12 cellular contexts compared by ENCODE assay signal in the genomic region with DNA sequence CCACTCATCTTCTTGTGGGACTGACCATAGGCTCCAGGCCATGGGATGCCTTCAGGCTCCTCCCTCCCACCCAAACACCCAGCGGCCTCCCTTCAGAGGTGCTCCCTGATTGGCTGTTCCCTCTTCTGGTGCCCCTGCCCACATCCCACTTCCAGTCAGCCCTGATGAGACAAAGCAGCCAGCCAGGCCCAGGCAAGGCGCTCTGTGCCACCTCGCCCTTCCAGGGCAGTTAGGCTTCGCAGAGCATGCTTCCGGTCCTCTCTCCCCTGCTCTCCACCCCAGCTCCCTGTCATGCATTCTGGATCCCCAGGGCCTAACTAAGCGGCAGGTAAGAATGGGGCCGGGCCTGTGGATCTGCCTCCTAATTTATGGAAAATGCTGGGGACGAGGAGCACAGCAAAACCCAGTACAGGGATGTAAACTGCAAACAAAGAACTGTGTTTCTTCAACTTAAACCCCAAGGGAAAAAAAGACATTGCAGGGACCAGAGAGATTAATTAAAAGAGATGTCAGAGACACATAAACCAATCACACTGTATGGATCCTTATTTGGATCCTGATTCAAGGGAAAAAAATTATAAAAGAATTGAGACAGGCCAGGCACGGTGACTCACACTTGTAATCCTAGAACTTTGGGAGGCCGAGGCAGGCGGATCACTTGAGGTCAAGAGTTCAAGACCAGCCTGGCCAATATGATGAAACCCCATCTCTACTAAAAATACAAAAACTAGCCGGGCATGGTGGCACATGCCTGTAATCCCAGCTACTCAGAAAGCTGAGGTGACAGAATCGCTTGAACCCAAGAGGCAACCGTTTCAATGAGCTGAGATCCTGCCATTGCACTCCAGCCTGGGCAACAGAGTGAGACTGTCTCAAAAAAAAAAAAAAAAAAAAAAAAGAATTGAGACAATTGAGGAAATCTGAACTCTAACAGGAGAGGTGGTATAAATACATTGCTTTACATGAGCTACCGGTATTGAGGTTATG. TPM values are rescaled to one million over a fixed set of nuclear protein-coding genes. Genes with fewer than 3 reads are reported as not detected.
DNase-seq lines count a peak whose midpoint lies in the region; ATAC-seq, FAIRE-seq and TF ChIP-seq lines count a peak whose summit lies in the region.
"Had no signal": no experiment of that assay in that cellular context is flagged by ENCODE, and none has a peak within 500 bp of the region (broad histone marks: within the 10 kb centered on the region; RNA-seq: fewer than 3 reads in every experiment).

No MANE protein-coding gene starts in this region.

- H3K4me1 ChIP-seq in ACC112 (ENCODE audit: control insufficient read depth, insufficient read depth, low read length, unreplicated experiment), result peaks cover 29% of the 10 kb centered on the region
- H3K4me1 ChIP-seq in K562 (replicated peaks in 1 of 2; ENCODE audit: control insufficient read depth in 2 of 2, insufficient read depth in 2 of 2, low read length in 2 of 2), result peaks cover 17 to 31% of the 10 kb centered on the region in 2 experiments
- peaks cover 24% of the 10 kb centered on the region for H3K4me1 ChIP-seq in HepG2 (ENCODE audit: insufficient read depth, low read length)
- H3K4me1 ChIP-seq: neural progenitor cell had no signal

- 71% methylated on average over 15 of the region's 15 CpGs for WGBS in K562 (ENCODE audit: insufficient coverage, low coverage, missing lambda C conversion rate)
- 95% methylated on average over 15 of the region's 15 CpGs for WGBS in HepG2 (ENCODE audit: low lambda C conversion rate)

- TF ChIP-seq RAD21 in K562 (CRISPR knock-in tag; conservative IDR thresholded peaks at IDR 0.05 in 1 of 2, IDR thresholded peaks at IDR 0.05 in 1 of 2) (no peak), HepG2 (CRISPR knock-in tag; IDR thresholded peaks at IDR 0.05) (no peak)

- peaks cover 9% of the 10 kb centered on the region; the same call in 1 of the 2 replicates for H4K20me1 ChIP-seq in K562 (replicated peaks; ENCODE audit: control insufficient read depth, insufficient read depth, low read length)
- peaks cover 12% of the 10 kb centered on the region for H4K20me1 ChIP-seq in HepG2 (ENCODE audit: insufficient read depth, low read length)

- H3K4me2 ChIP-seq in K562 (ENCODE audit: insufficient read depth, low read length), result no peak overlapping the region
- no peak overlapping the region for H3K4me2 ChIP-seq in HepG2 (ENCODE audit: low read depth, low read length)
- H3K4me2 ChIP-seq: neural progenitor cell had no signal

- TF ChIP-seq CTCF in K562 (IDR thresholded peaks at IDR 0.05 in 2 of 3, conservative IDR thresholded peaks at IDR 0.05 in 1 of 3; ENCODE audit: insufficient read depth in 2 of 3, low read depth in 1 of 3, low read length in 3 of 3) (no peak), HepG2 (CRISPR knock-in tag; IDR thresholded peaks at IDR 0.05) (no peak)

- BruUV-seq in K562 (replicated peaks; lab: Mats Ljungman, UMichigan) (no TSS peak), HepG2 (replicated peaks; lab: Mats Ljungman, UMichigan) (no TSS peak)

- FAIRE-seq in K562 (lab: Jason Lieb, UNC) (no peak), HepG2 (lab: Jason Lieb, UNC) (no peak)
- FAIRE-seq: frontal cortex had no signal

- POLR2A ChIA-PET in K562 (lab: Yijun Ruan, JAX) (interaction anchor here (0.6 to 1.0 kb wide), 2 partner anchors 9 to 124 kb away, joined by 3 read pairs; no protein-coding TSS in a partner anchor), HepG2 (lab: Yijun Ruan, JAX) (interaction anchor here (1.3 kb wide), 1 partner anchor 9 kb away, joined by 7 read pairs; no protein-coding TSS in a partner anchor)

- H3K27ac ChIP-seq in ACC112 (ENCODE audit: low read depth, low read length) (peak overlapping the region; percentile 85), K562 (ENCODE audit: extremely low read depth, low read depth, low read length) (no peak overlapping the region), HepG2 (ENCODE audit: extremely low read length, insufficient read depth, low read length) (no peak overlapping the region)
- H3K27ac ChIP-seq: neural progenitor cell had no signal

- H2AFZ ChIP-seq in ACC112 (ENCODE audit: low read length, unreplicated experiment) (no peak overlapping the region), K562 (ENCODE audit: low read depth, low read length) (no peak overlapping the region), HepG2 (ENCODE audit: low read length) (no peak overlapping the region)
- H2AFZ ChIP-seq: neural progenitor cell had no signal

- H3K9ac ChIP-seq in K562 (ENCODE audit: insufficient read depth in 1 of 2, low read depth in 2 of 2, low read length in 2 of 2) (0 out of 4 replicates have a peak overlapping the region, but pooled peaks of 1 of the 2 experiments have one; percentile 54), HepG2 (ENCODE audit: insufficient read depth, low read depth, low read length) (no peak overlapping the region)
- H3K9ac ChIP-seq: neural progenitor cell had no signal

- H3K4me3 ChIP-seq in ACC112 (ENCODE audit: low read depth, low read length), result no peak overlapping the region
- no peak overlapping the region for H3K4me3 ChIP-seq in K562
- H3K4me3 ChIP-seq in HepG2 (replicated peaks in 1 of 3; ENCODE audit: insufficient read depth in 1 of 3, low read depth in 2 of 3, low read length in 3 of 3), result no peak overlapping the region
- H3K4me3 ChIP-seq: neural progenitor cell had no signal

- peaks cover 21% of the 10 kb centered on the region; the same call in 1 of the 2 replicates for H3K36me3 ChIP-seq in ACC112 (ENCODE audit: insufficient read depth, low read length)
- peaks cover 85% of the 10 kb centered on the region for H3K36me3 ChIP-seq in K562 (ENCODE audit: control insufficient read depth, insufficient read depth, low read length)
- peaks cover 44 to 87% of the 10 kb centered on the region in 2 experiments for H3K36me3 ChIP-seq in HepG2 (replicated peaks in 1 of 2; ENCODE audit: control insufficient read depth in 1 of 2, insufficient read depth in 2 of 2, low read length in 2 of 2)
- H3K36me3 ChIP-seq: neural progenitor cell had no signal

- no peak for TF ChIP-seq POLR2A in K562 (conservative IDR thresholded peaks at IDR 0.05)
- no peak for TF ChIP-seq POLR2A in HepG2 (IDR thresholded peaks at IDR 0.05; ENCODE audit: insufficient read depth in 1 of 2, low read depth in 2 of 2, low read length in 2 of 2)

- H3K27me3 ChIP-seq in ACC112 (ENCODE audit: insufficient read depth, low read length) (no peaks in the 10 kb centered on the region), K562 (ENCODE audit: control insufficient read depth in 2 of 2, insufficient read depth in 2 of 2, low read length in 2 of 2) (no peaks in the 10 kb centered on the region), HepG2 (ENCODE audit: control insufficient read depth in 1 of 2, insufficient read depth in 2 of 2, low read length in 2 of 2) (no peaks in the 10 kb centered on the region)
- H3K27me3 ChIP-seq: neural progenitor cell had no signal

- H3K79me2 ChIP-seq in ACC112 (ENCODE audit: control insufficient read depth, insufficient read depth, low read length, unreplicated experiment) (peaks cover 44% of the 10 kb centered on the region), K562 (ENCODE audit: control insufficient read depth, insufficient read depth, low read length) (no peaks in the 10 kb centered on the region; the same call in 2 of the 3 replicates), HepG2 (ENCODE audit: insufficient read depth, low read length) (peaks cover 13% of the 10 kb centered on the region)

- in situ Hi-C loops in K562 (cut with MboI) (no loop called here), HepG2 (cut with HindIII; ENCODE audit: extremely low pct_ligation_motif_present, low pct_unique_long_range_greater_than_20kb) (no loop called here)

- ATAC-seq in K562 (no peak), HepG2 (no peak), HG03457 (IDR thresholded peaks at IDR 0.05; ENCODE audit: unreplicated experiment) (no peak)

- intact Hi-C loops in K562 (cut with micrococcal nuclease), result no loop called here
- intact Hi-C loops in HepG2 (cut with micrococcal nuclease; ENCODE audit: unreplicated experiment), result no loop called here

- peaks cover 12% of the 10 kb centered on the region for H3K9me1 ChIP-seq in K562 (ENCODE audit: control insufficient read depth, insufficient read depth, low read length)

- CTCF ChIA-PET in K562 (lab: Yijun Ruan, JAX; ENCODE audit: low intra/inter-chr PET ratio) (no interaction called here), HepG2 (lab: Yijun Ruan, JAX; ENCODE audit: low intra/inter-chr PET ratio, low total read pairs) (no interaction called here)

- DNase-seq in H4 (ENCODE audit: low spot score) (peak; percentile 54), K562 (ENCODE audit: extremely low read depth in 1 of 4, low spot score in 3 of 4) (peak in 2 of 4 experiments; percentile 41 to 43), HepG2 (ENCODE audit: low spot score) (no peak), NCI-H1417 (lab: John Stamatoyannopoulos, UW) (no peak), ecto neural progenitor cell (ENCODE audit: low spot score) (no peak), activated gamma-delta T cell (lab: John Stamatoyannopoulos, UW) (no peak)
- DNase-seq: activated CD8-positive, alpha-beta memory T cell treated with anti-CD3 and anti-CD28 coated beads, Interleukin-2, amount 50 U/mL, for 48 hours; SHP77 had no signal

- TF ChIP-seq EP300 in K562 (IDR thresholded peaks at IDR 0.05; ENCODE audit: low read length) (no peak), HepG2 (IDR thresholded peaks at IDR 0.05; ENCODE audit: low read depth in 2 of 2, low read length in 2 of 2) (no peak), HepG2 (CRISPR knock-in tag; IDR thresholded peaks at IDR 0.05; ENCODE audit: borderline replicate concordance) (no peak)

- H3K9me3 ChIP-seq in K562 (replicated peaks; ENCODE audit: control insufficient read depth, insufficient read depth, low read depth, low read length) (no peaks in the 10 kb centered on the region), HepG2 (ENCODE audit: low read length) (no peaks in the 10 kb centered on the region)

RNA-seq across cellular contexts. Expression of a gene that starts 26.0 kb away (rescaled TPM):
- total RNA-seq in H4 (2014; rRNA removed; shearing (Covaris generic)), result 55.0 and 77.6 TPM in 2 replicates
- total RNA-seq in K562 (2011; cell fraction: chromatin; rRNA removed; ENCODE audit: low replicate concordance), result 116 and 182 TPM in 2 replicates
- total RNA-seq in K562 (2011; cell fraction: nucleolus; rRNA removed), result 70.2 and 72.6 TPM in 2 replicates
- total RNA-seq in K562 (2011; cell fraction: nucleoplasm; rRNA removed), result 82.7 and 89.1 TPM in 2 replicates
- total RNA-seq in K562 (2014; rRNA removed) (37.4 and 42.5 TPM in 2 replicates), K562 (2014; rRNA removed; fragmentation: Illumina TruSeq; extraction: Trizol) (37.2 and 38.1 TPM in 2 replicates), K562 (2015; rRNA removed; fragmentation: Illumina TruSeq; extraction: Trizol) (44.5 and 44.6 TPM in 2 replicates), K562 (2021) (45.7 and 47.0 TPM in 2 replicates), HepG2 (2016; rRNA removed; fragmentation: Illumina TruSeq; extraction: Trizol) (39.6 and 46.8 TPM in 2 replicates)
- polyA plus RNA-seq in K562 (2011; rRNA removed) (36.5 and 42.5 TPM in 2 replicates), K562 (2014; fragmentation: Illumina TruSeq; extraction: Trizol) (48.2 and 49.7 TPM in 2 replicates), K562 (2014; fragmentation: Nextera tagmentation; extraction: Ambion mirVana) (1 to 10 TPM; 1.7 to 1.8 TPM), K562 (2014; rRNA removed) (31.3 and 39.8 TPM in 2 replicates), HepG2 (2011; rRNA removed) (67.6 and 79.2 TPM in 2 replicates)
- polyA plus RNA-seq in K562 (2011; cell fraction: cytosol; rRNA removed), result 43.9 and 59.7 TPM in 2 replicates
- polyA plus RNA-seq in K562 (2011; cell fraction: nucleus; rRNA removed), result 78.8 and 96.8 TPM in 2 replicates
- polyA plus RNA-seq in K562 (2012), result 37.6 and 39.5 TPM in 2 replicates
- polyA minus RNA-seq in K562 (2011; rRNA and poly(A)+ RNA removed), result 22.4 and 22.5 TPM in 2 replicates
- 14.8 and 19.9 TPM in 2 replicates for polyA minus RNA-seq in K562 (2011; cell fraction: cytosol; rRNA and poly(A)+ RNA removed)
- polyA minus RNA-seq in K562 (2011; cell fraction: nucleus; rRNA and poly(A)+ RNA removed), result 17.2 and 23.5 TPM in 2 replicates
- 7.0 and 8.2 TPM in 2 replicates for total RNA-seq in HepG2 (2016; cell fraction: cytosol; rRNA removed; fragmentation: Illumina TruSeq; extraction: Trizol; ENCODE audit: low read depth)
- total RNA-seq in HepG2 (2016; cell fraction: insoluble cytoplasmic fraction; rRNA removed; fragmentation: Illumina TruSeq; extraction: Trizol), result 36.4 and 48.1 TPM in 2 replicates
- 31.2 and 33.2 TPM in 2 replicates for total RNA-seq in HepG2 (2016; cell fraction: membrane; rRNA removed; fragmentation: Illumina TruSeq; extraction: Trizol)
- 34.5 and 37.8 TPM in 2 replicates for total RNA-seq in HepG2 (2016; cell fraction: nucleus; rRNA removed; fragmentation: Illumina TruSeq; extraction: Trizol)
- polyA plus RNA-seq in HepG2 (2011; cell fraction: cytosol; rRNA removed), result 96.7 and 128 TPM in 2 replicates
- 127 and 132 TPM in 2 replicates for polyA plus RNA-seq in HepG2 (2011; cell fraction: nucleus; rRNA removed)
- 56.5 and 63.5 TPM in 2 replicates for polyA plus RNA-seq in HepG2 (2012)
- 4.1 and 4.9 TPM in 2 replicates for polyA plus RNA-seq in HepG2 (2016; cell fraction: cytosol; fragmentation: Illumina TruSeq; extraction: Trizol; ENCODE audit: low read depth)
- polyA plus RNA-seq in HepG2 (2016; cell fraction: insoluble cytoplasmic fraction; fragmentation: Illumina TruSeq; extraction: Trizol; ENCODE audit: low read depth), result 35.0 and 37.7 TPM in 2 replicates
- 18.0 and 19.5 TPM in 2 replicates for polyA plus RNA-seq in HepG2 (2016; cell fraction: membrane; fragmentation: Illumina TruSeq; extraction: Trizol; ENCODE audit: low read depth)
- polyA plus RNA-seq in HepG2 (2016; cell fraction: nucleus; fragmentation: Illumina TruSeq; extraction: Trizol; ENCODE audit: insufficient read depth, low read depth), result 57.2 and 68.7 TPM in 2 replicates
- polyA minus RNA-seq in HepG2 (2011; rRNA and poly(A)+ RNA removed; ENCODE audit: low replicate concordance), result 49.1 and 145 TPM in 2 replicates
- polyA minus RNA-seq in HepG2 (2011; cell fraction: cytosol; rRNA and poly(A)+ RNA removed), result 43.3 and 54.9 TPM in 2 replicates
- polyA minus RNA-seq in HepG2 (2011; cell fraction: nucleus; rRNA and poly(A)+ RNA removed), result 53.7 and 58.9 TPM in 2 replicates

RNA-seq across cellular contexts. Expression of a gene that starts 42.2 kb away (rescaled TPM):
- 2.5 and 2.9 TPM in 2 replicates for total RNA-seq in H4 (2014; rRNA removed; shearing (Covaris generic))
- total RNA-seq in K562 (2011; cell fraction: chromatin; rRNA removed; ENCODE audit: low replicate concordance), result 51.3 and 93.2 TPM in 2 replicates
- total RNA-seq in K562 (2011; cell fraction: nucleolus; rRNA removed), result 39.2 and 39.4 TPM in 2 replicates
- 29.0 and 33.3 TPM in 2 replicates for total RNA-seq in K562 (2011; cell fraction: nucleoplasm; rRNA removed)
- total RNA-seq in K562 (2014; rRNA removed) (11.0 and 11.2 TPM in 2 replicates), K562 (2014; rRNA removed; fragmentation: Illumina TruSeq; extraction: Trizol) (6.1 and 10.3 TPM in 2 replicates), K562 (2015; rRNA removed; fragmentation: Illumina TruSeq; extraction: Trizol) (9.3 and 9.7 TPM in 2 replicates), K562 (2021) (13.7 and 14.7 TPM in 2 replicates), HepG2 (2016; rRNA removed; fragmentation: Illumina TruSeq; extraction: Trizol) (1.5 and 1.8 TPM in 2 replicates)
- polyA plus RNA-seq in K562 (2011; rRNA removed) (6.9 and 8.6 TPM in 2 replicates), K562 (2014; fragmentation: Illumina TruSeq; extraction: Trizol) (10.1 and 12.6 TPM in 2 replicates), K562 (2014; fragmentation: Nextera tagmentation; extraction: Ambion mirVana) (under 1 TPM; 0.18 to 0.36 TPM), K562 (2014; rRNA removed) (9.8 and 10.2 TPM in 2 replicates), HepG2 (2011; rRNA removed) (1.8 and 2.4 TPM in 2 replicates)
- 4.0 and 9.6 TPM in 2 replicates for polyA plus RNA-seq in K562 (2011; cell fraction: cytosol; rRNA removed)
- 6.8 and 12.9 TPM in 2 replicates for polyA plus RNA-seq in K562 (2011; cell fraction: nucleus; rRNA removed)
- polyA plus RNA-seq in K562 (2012), result 10.5 and 13.3 TPM in 2 replicates
- 7.7 and 17.3 TPM in 2 replicates for polyA minus RNA-seq in K562 (2011; rRNA and poly(A)+ RNA removed)
- 5.1 and 6.4 TPM in 2 replicates for polyA minus RNA-seq in K562 (2011; cell fraction: cytosol; rRNA and poly(A)+ RNA removed)
- 9.6 and 11.7 TPM in 2 replicates for polyA minus RNA-seq in K562 (2011; cell fraction: nucleus; rRNA and poly(A)+ RNA removed)
- total RNA-seq in HepG2 (2016; cell fraction: cytosol; rRNA removed; fragmentation: Illumina TruSeq; extraction: Trizol; ENCODE audit: low read depth), result 0.62 and 0.91 TPM in 2 replicates
- total RNA-seq in HepG2 (2016; cell fraction: insoluble cytoplasmic fraction; rRNA removed; fragmentation: Illumina TruSeq; extraction: Trizol), result 1.5 and 1.7 TPM in 2 replicates
- 0.99 and 1.1 TPM in 2 replicates for total RNA-seq in HepG2 (2016; cell fraction: membrane; rRNA removed; fragmentation: Illumina TruSeq; extraction: Trizol)
- 0.75 and 1.6 TPM in 2 replicates for total RNA-seq in HepG2 (2016; cell fraction: nucleus; rRNA removed; fragmentation: Illumina TruSeq; extraction: Trizol)
- polyA plus RNA-seq in HepG2 (2011; cell fraction: cytosol; rRNA removed), result 1.6 and 2.3 TPM in 2 replicates
- polyA plus RNA-seq in HepG2 (2011; cell fraction: nucleus; rRNA removed), result 6.1 and 6.2 TPM in 2 replicates
- polyA plus RNA-seq in HepG2 (2012), result 1.6 and 2.5 TPM in 2 replicates
- polyA plus RNA-seq in HepG2 (2016; cell fraction: cytosol; fragmentation: Illumina TruSeq; extraction: Trizol; ENCODE audit: low read depth), result 0.47 and 1.2 TPM in 2 replicates
- 1.3 and 1.5 TPM in 2 replicates for polyA plus RNA-seq in HepG2 (2016; cell fraction: insoluble cytoplasmic fraction; fragmentation: Illumina TruSeq; extraction: Trizol; ENCODE audit: low read depth)
- polyA plus RNA-seq in HepG2 (2016; cell fraction: membrane; fragmentation: Illumina TruSeq; extraction: Trizol; ENCODE audit: low read depth), result 0.90 and 1.2 TPM in 2 replicates
- polyA plus RNA-seq in HepG2 (2016; cell fraction: nucleus; fragmentation: Illumina TruSeq; extraction: Trizol; ENCODE audit: insufficient read depth, low read depth), result 1.4 and 2.0 TPM in 2 replicates
- polyA minus RNA-seq in HepG2 (2011; rRNA and poly(A)+ RNA removed; ENCODE audit: low replicate concordance), result 1.2 and 3.4 TPM in 2 replicates
- 0.99 and 1.8 TPM in 2 replicates for polyA minus RNA-seq in HepG2 (2011; cell fraction: cytosol; rRNA and poly(A)+ RNA removed)
- polyA minus RNA-seq in HepG2 (2011; cell fraction: nucleus; rRNA and poly(A)+ RNA removed), result 3.6 and 5.5 TPM in 2 replicates
